8 cellular contexts compared by ENCODE assay signal in the genomic region with DNA sequence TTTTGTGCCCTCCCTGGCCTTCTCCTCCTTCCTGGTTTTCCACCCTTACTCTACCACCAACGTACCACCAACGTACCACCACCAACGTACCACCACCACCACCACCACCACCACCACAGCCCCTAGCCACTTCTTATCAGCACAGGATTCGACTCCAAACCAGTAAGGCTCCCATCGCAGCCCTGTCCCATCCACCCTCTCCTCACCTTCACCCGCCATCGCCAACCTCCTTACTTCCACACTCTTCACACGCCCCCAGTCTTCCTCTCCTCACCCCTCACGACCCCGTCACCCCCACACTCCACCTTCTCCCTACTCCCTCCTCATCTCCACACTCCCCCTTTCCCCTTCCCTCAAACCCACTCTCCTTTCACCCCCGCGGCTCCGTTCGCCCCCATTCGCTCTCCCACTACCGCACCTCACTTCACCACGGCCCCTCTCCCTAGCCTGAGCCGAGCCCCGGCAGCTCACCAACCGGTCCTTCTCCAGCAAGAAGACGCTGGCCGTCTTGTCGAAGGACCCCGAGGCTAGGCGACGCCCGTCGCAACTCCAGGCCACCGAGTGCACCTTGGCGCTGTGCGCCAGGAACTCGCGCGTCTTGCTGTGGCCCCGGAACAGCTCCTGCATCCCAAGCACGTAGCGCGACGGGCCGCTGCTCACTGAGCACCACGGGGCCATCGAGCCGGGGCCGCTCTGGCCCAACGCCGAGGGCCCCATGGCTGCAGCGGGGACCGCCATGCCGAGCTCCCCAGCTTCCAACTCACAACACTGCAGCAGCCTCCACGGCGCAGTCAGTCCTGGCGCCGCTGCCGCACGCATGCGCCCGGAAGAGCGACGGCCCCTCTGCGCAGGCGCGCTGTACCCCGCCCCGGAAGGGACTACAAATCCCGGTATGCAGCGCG. TPM values are rescaled to one million over a fixed set of nuclear protein-coding genes. Genes with fewer than 3 reads are reported as not detected.
DNase-seq lines count a peak whose midpoint lies in the region; ATAC-seq lines count a peak whose summit lies in the region.
"Not testable (repeated sequence)": the region's sequence is repeated elsewhere in the genome, so short reads cannot be mapped to it uniquely, and the experiment has no call there.

A gene with protein sequence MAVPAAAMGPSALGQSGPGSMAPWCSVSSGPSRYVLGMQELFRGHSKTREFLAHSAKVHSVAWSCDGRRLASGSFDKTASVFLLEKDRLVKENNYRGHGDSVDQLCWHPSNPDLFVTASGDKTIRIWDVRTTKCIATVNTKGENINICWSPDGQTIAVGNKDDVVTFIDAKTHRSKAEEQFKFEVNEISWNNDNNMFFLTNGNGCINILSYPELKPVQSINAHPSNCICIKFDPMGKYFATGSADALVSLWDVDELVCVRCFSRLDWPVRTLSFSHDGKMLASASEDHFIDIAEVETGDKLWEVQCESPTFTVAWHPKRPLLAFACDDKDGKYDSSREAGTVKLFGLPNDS (minus strand): TSS at position 845 of the 902 bp plus-strand sequence. CDS start 107 bp downstream, at position 738.

- H3K4me3 ChIP-seq in ectodermal cell (ENCODE audit: insufficient read depth, low read depth, low read length) (peak within 1 kb of the TSS; percentile 61), skin epidermis (peak within 1 kb of the TSS; percentile 51 to 92 (median 68)), urinary bladder (ENCODE audit: low read depth, low read length) (peak within 1 kb of the TSS; percentile 67)

- 0 to 1% methylated on average over 44 to 49 of the region's 67 CpGs for WGBS in ectodermal cell, 2 experiments
- under 1% methylated on average over 54 of the region's 67 CpGs for WGBS in urinary bladder

- ATAC-seq in GM18520 (IDR thresholded peaks at IDR 0.05; ENCODE audit: unreplicated experiment) (peak; percentile 99), HG02840 (IDR thresholded peaks at IDR 0.05; ENCODE audit: low FRiP score, unreplicated experiment) (peak; percentile 99)

- not testable (repeated sequence) for H3K36me3 ChIP-seq in ectodermal cell (ENCODE audit: control insufficient read depth, insufficient read depth, low read length); urinary bladder (ENCODE audit: insufficient read depth)

- H3K4me1 ChIP-seq in ectodermal cell (ENCODE audit: control insufficient read depth, insufficient read depth, low read length); urinary bladder (ENCODE audit: insufficient read depth): not testable (repeated sequence)

- not testable (repeated sequence) for H3K27ac ChIP-seq in ectodermal cell (ENCODE audit: insufficient read depth, low read depth, low read length, poor library complexity, severe bottlenecking); urinary bladder (ENCODE audit: low read depth)
- H3K27ac ChIP-seq in skin epidermis: peak within 1 kb of the TSS in 16 of 21 experiments; percentile 18 to 79 (median 64)

- peak; percentile 55 for DNase-seq in NCI-H226
- DNase-seq in activated CD8-positive, alpha-beta memory T cell treated with anti-CD3 and anti-CD28 coated beads, Interleukin-2, amount 50 U/mL, for 24 hours (ENCODE audit: extremely low read depth): peak; percentile 27
- peak; percentile 90 for DNase-seq in left kidney (ENCODE audit: low read depth, low spot score)

- H3K9me3 ChIP-seq in ectodermal cell (ENCODE audit: control insufficient read depth, low read length): not testable (repeated sequence)

- H3K27me3 ChIP-seq in ectodermal cell (ENCODE audit: control insufficient read depth, insufficient read depth, low read length, poor library complexity, severe bottlenecking): not testable (repeated sequence)

RNA-seq across cellular contexts. Expression of the gene that starts here (rescaled TPM):
- 66.7 TPM for polyA plus RNA-seq in ectodermal cell (2013, experiment 1 of 4)
- polyA plus RNA-seq in ectodermal cell (2013, experiment 2 of 4): 71.8 TPM
- 62.6 TPM for polyA plus RNA-seq in ectodermal cell (2013, experiment 3 of 4)
- polyA plus RNA-seq in ectodermal cell (2013, experiment 4 of 4): 65.5 TPM
- total RNA-seq in urinary bladder: 28.3 TPM
- 34.3 TPM for polyA plus RNA-seq in urinary bladder

Comparison
In these comparisons a context has a peak if more than half of its experiments do, and no peak if none do; other contexts are left out.
1. DNase-seq: peak in every context shown above with its lines; median percentile 90 in left kidney; 55 in NCI-H226; 27 in activated CD8-positive, alpha-beta memory T cell treated with anti-CD3 and anti-CD28 coated beads, Interleukin-2, amount 50 U/mL, for 24 hours.